ENCODE assay signal across 2 cellular contexts in genomic region chr1:201555593-201555945, GRCh38.
TF ChIP-seq lines count a peak whose summit lies in the region.

No MANE protein-coding gene starts in this region.

TF ChIP-seq in IMR-90, 13 proteins besides CTCF, POLR2A, EP300 and RAD21 (continued from another document):
- TF ChIP-seq NFE2L2 (IDR thresholded peaks at IDR 0.05; ENCODE audit: low read depth, low read length) (no peak), CEBPB (IDR thresholded peaks at IDR 0.05; ENCODE audit: low read depth, low read length) (no peak), CHD1 (IDR thresholded peaks at IDR 0.05; ENCODE audit: low read depth, low read length) (no peak), RFX5 (IDR thresholded peaks at IDR 0.05; ENCODE audit: low read depth, low read length) (no peak), FOS (IDR thresholded peaks at IDR 0.05; ENCODE audit: low read depth, low read length) (no peak), MAFK (IDR thresholded peaks at IDR 0.05; ENCODE audit: low read depth, low read length) (no peak), BHLHE40 (IDR thresholded peaks at IDR 0.05; ENCODE audit: low read depth, low read length) (no peak), RCOR1 (IDR thresholded peaks at IDR 0.05; ENCODE audit: insufficient replicate concordance, low read length) (no peak)
- TF ChIP-seq, protein P1, sequence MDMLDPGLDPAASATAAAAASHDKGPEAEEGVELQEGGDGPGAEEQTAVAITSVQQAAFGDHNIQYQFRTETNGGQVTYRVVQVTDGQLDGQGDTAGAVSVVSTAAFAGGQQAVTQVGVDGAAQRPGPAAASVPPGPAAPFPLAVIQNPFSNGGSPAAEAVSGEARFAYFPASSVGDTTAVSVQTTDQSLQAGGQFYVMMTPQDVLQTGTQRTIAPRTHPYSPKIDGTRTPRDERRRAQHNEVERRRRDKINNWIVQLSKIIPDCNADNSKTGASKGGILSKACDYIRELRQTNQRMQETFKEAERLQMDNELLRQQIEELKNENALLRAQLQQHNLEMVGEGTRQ (IDR thresholded peaks at IDR 0.05; ENCODE audit: low read depth, low read length): no peak
TF ChIP-seq in IMR-90: peak in this region for 0.

TF ChIP-seq in GM23338, 12 proteins besides CTCF, POLR2A, EP300 and RAD21 (continued from another document):
- TF ChIP-seq JUNB (IDR thresholded peaks at IDR 0.05; ENCODE audit: unreplicated experiment) (no peak), ZNF331 (CRISPR knock-in tag; IDR thresholded peaks at IDR 0.05; ENCODE audit: low read depth) (no peak), POLR2AphosphoS5 (IDR thresholded peaks at IDR 0.05; ENCODE audit: low read depth) (no peak), STAT1 (IDR thresholded peaks at IDR 0.05; ENCODE audit: unreplicated experiment) (no peak), ZNF462 (CRISPR knock-in tag; IDR thresholded peaks at IDR 0.05) (no peak), CREB1 (CRISPR knock-in tag; IDR thresholded peaks at IDR 0.05; ENCODE audit: low read depth) (no peak), EZH2phosphoT487 (IDR thresholded peaks at IDR 0.05; ENCODE audit: unreplicated experiment) (no peak), NANOG (IDR thresholded peaks at IDR 0.05; ENCODE audit: borderline replicate concordance) (no peak), ETS1 (IDR thresholded peaks at IDR 0.05) (no peak), ZNF114 (CRISPR knock-in tag; IDR thresholded peaks at IDR 0.05) (no peak)
- TF ChIP-seq, protein P2, sequence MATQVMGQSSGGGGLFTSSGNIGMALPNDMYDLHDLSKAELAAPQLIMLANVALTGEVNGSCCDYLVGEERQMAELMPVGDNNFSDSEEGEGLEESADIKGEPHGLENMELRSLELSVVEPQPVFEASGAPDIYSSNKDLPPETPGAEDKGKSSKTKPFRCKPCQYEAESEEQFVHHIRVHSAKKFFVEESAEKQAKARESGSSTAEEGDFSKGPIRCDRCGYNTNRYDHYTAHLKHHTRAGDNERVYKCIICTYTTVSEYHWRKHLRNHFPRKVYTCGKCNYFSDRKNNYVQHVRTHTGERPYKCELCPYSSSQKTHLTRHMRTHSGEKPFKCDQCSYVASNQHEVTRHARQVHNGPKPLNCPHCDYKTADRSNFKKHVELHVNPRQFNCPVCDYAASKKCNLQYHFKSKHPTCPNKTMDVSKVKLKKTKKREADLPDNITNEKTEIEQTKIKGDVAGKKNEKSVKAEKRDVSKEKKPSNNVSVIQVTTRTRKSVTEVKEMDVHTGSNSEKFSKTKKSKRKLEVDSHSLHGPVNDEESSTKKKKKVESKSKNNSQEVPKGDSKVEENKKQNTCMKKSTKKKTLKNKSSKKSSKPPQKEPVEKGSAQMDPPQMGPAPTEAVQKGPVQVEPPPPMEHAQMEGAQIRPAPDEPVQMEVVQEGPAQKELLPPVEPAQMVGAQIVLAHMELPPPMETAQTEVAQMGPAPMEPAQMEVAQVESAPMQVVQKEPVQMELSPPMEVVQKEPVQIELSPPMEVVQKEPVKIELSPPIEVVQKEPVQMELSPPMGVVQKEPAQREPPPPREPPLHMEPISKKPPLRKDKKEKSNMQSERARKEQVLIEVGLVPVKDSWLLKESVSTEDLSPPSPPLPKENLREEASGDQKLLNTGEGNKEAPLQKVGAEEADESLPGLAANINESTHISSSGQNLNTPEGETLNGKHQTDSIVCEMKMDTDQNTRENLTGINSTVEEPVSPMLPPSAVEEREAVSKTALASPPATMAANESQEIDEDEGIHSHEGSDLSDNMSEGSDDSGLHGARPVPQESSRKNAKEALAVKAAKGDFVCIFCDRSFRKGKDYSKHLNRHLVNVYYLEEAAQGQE (IDR thresholded peaks at IDR 0.05; ENCODE audit: unreplicated experiment): no peak
